Comparison of ENCODE assay signal across 15 cellular contexts in the genomic region with DNA sequence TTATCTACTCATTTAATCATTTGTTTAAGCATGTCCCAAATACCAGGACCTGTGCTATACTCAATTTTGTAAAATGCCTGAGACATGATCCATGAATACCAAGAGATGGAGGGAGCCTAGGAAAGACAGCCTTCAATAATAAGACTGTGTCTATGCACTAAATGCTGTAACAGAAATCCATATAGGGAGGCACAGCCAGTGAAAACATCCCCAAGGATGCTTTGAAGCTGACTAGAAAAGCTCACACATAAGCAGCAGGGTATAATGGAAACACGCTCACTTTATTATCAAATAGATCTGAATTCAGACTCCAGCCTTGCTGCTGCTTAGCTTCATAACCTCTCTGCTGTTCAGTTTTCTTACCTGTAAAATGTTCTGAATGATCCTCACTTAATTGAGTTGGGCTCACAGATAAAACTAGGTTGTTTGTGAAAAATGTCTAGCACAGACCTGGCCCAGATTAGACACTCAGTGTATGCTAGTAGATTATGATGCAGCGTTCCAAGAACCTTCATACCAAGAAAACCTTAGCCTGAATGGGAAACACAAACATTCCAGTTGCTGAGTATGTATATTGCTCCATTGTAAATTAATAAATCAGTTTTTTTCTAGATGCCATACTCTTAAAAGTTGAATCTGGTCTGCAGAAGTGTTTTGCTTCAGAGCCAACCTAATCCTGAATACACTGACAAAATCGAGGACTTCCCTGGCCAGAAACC. TPM values are rescaled to one million over a fixed set of nuclear protein-coding genes. Genes with fewer than 3 reads are reported as not detected.
DNase-seq lines count a peak whose midpoint lies in the region; ATAC-seq and TF ChIP-seq lines count a peak whose summit lies in the region.
"Had no signal": no experiment of that assay in that cellular context is flagged by ENCODE, and none has a peak within 500 bp of the region (broad histone marks: within the 10 kb centered on the region; RNA-seq: fewer than 3 reads in every experiment).

No MANE protein-coding gene starts in this region.

- no peak overlapping the region for H2AFZ ChIP-seq in PC-9

- H3K36me3 ChIP-seq in PC-9 (ENCODE audit: low read depth): no peaks in the 10 kb centered on the region
- no peaks in the 10 kb centered on the region for H3K36me3 ChIP-seq in breast epithelium
- no peaks in the 10 kb centered on the region for H3K36me3 ChIP-seq in tibial nerve
- no peaks in the 10 kb centered on the region for H3K36me3 ChIP-seq in body of pancreas (replicated peaks in 1 of 2; ENCODE audit: insufficient read depth in 1 of 2, low read depth in 2 of 2)
- H3K36me3 ChIP-seq: prostate gland, SJCRH30 had no signal

- intact Hi-C loops in PC-9 (cut with micrococcal nuclease; ENCODE audit: unreplicated experiment): no loop called here
- intact Hi-C loops in breast epithelium (cut with DNase I; ENCODE audit: low total_unique reads): no loop called here
- intact Hi-C loops in CD4-positive, alpha-beta T cell (cut with DNase I, micrococcal nuclease): no loop called here
- intact Hi-C loops in body of pancreas (cut with DNase I): no loop called here

- H3K4me3 ChIP-seq in PC-9: no peak overlapping the region
- H3K4me3 ChIP-seq in breast epithelium: no peak overlapping the region
- H3K4me3 ChIP-seq in tibial nerve: no peak overlapping the region
- H3K4me3 ChIP-seq in body of pancreas: no peak overlapping the region
- H3K4me3 ChIP-seq: prostate gland, SJCRH30 had no signal

- no peak overlapping the region for H3K4me3 Mint-ChIP-seq in CD4-positive, alpha-beta T cell
- H3K4me3 Mint-ChIP-seq: activated CD4-positive, alpha-beta T cell treated with anti-CD3 and anti-CD28 coated beads, Interleukin-2, amount 10 ng/mL, durations not matched to agents 7 days and 5 days had no signal

- CTCF ChIA-PET in PC-9 (lab: Charles Lee): no interaction called here
- CTCF ChIA-PET in CD4-positive, alpha-beta T cell (lab: Charles Lee): no interaction called here

- H3K36me3 Mint-ChIP-seq in CD4-positive, alpha-beta T cell (ENCODE audit: low read depth): no peaks in the 10 kb centered on the region

- no peaks in the 10 kb centered on the region for H3K9me3 ChIP-seq in PC-9 (ENCODE audit: insufficient read depth, low read depth)
- H3K9me3 ChIP-seq in breast epithelium: no peaks in the 10 kb centered on the region
- no peaks in the 10 kb centered on the region for H3K9me3 ChIP-seq in tibial nerve
- no peaks in the 10 kb centered on the region for H3K9me3 ChIP-seq in CD4-positive, alpha-beta T cell (ENCODE audit: control insufficient read depth, low read length)
- H3K9me3 ChIP-seq in body of pancreas: no peaks in the 10 kb centered on the region
- H3K9me3 ChIP-seq: prostate gland, SJCRH30 had no signal

- H3K27ac ChIP-seq in PC-9 (peak overlapping the region; percentile 87), breast epithelium (peak overlapping the region; percentile 48), layer of hippocampus (ENCODE audit: low read depth, low read length) (peak overlapping the region; percentile 90), tibial nerve (peak overlapping the region in 3 of 4 donors; percentile 63 to 96 (median 84)), body of pancreas (peak overlapping the region in 1 of 4 donors; percentile 15)
- H3K27ac ChIP-seq in CD4-positive, alpha-beta T cell (ENCODE audit: low read depth, low read length): no peak overlapping the region
- H3K27ac ChIP-seq: KMS-11, prostate gland, SJCRH30 had no signal

- H3K27me3 ChIP-seq in PC-9 (ENCODE audit: insufficient read depth, low read depth) (no peaks in the 10 kb centered on the region), breast epithelium (no peaks in the 10 kb centered on the region), layer of hippocampus (ENCODE audit: control insufficient read depth, insufficient read depth, low read length) (no peaks in the 10 kb centered on the region), tibial nerve (no peaks in the 10 kb centered on the region), body of pancreas (no peaks in the 10 kb centered on the region)
- peaks cover 36% of the 10 kb centered on the region for H3K27me3 ChIP-seq in CD4-positive, alpha-beta T cell (ENCODE audit: control insufficient read depth, insufficient read depth, low read length)
- H3K27me3 ChIP-seq: SJCRH30 had no signal

- no peaks in the 10 kb centered on the region for H4K20me1 ChIP-seq in PC-9 (ENCODE audit: insufficient read depth)

- peaks cover 57% of the 10 kb centered on the region for H3K27me3 Mint-ChIP-seq in CD4-positive, alpha-beta T cell

- peaks cover 34% of the 10 kb centered on the region for H3F3A ChIP-seq in PC-9 (ENCODE audit: insufficient read depth, low read depth)

- TF ChIP-seq CTCF in PC-9 (conservative IDR thresholded peaks at IDR 0.05): no peak
- TF ChIP-seq CTCF in breast epithelium (IDR thresholded peaks at IDR 0.05): no peak
- no peak for TF ChIP-seq CTCF in tibial nerve (IDR thresholded peaks at IDR 0.05)
- TF ChIP-seq CTCF in CD4-positive, alpha-beta T cell (IDR thresholded peaks at IDR 0.05): no peak
- no peak for TF ChIP-seq CTCF in body of pancreas (IDR thresholded peaks at IDR 0.05)

- WGBS in tibial nerve, 2 donors: 88 to 89% methylated on average over 3 of the region's 3 CpGs
- WGBS in body of pancreas, 2 donors: 73 to 80% methylated on average over 3 of the region's 3 CpGs

- H3K27ac Mint-ChIP-seq in CD4-positive, alpha-beta T cell: no peak overlapping the region
- H3K27ac Mint-ChIP-seq: activated CD4-positive, alpha-beta T cell treated with anti-CD3 and anti-CD28 coated beads, Interleukin-2, amount 10 ng/mL, durations not matched to agents 7 days and 5 days; activated naive CD4-positive, alpha-beta T cell treated with anti-CD3 and anti-CD28 coated beads, Interleukin-2, amount 50 U/mL, for 72 hours had no signal

- TF ChIP-seq POLR2A in breast epithelium (IDR thresholded peaks at IDR 0.05) (no peak), tibial nerve (IDR thresholded peaks at IDR 0.05) (no peak), body of pancreas (IDR thresholded peaks at IDR 0.05) (no peak)

- no peaks in the 10 kb centered on the region for H3K9me2 ChIP-seq in PC-9 (ENCODE audit: insufficient read depth)

- POLR2A ChIA-PET in PC-9 (lab: Charles Lee; ENCODE audit: unreplicated experiment): no interaction called here
- POLR2A ChIA-PET in CD4-positive, alpha-beta T cell (lab: Charles Lee): interaction anchor here (0.7 kb wide), 1 partner anchor 1427 kb away, joined by 3 read pairs; no protein-coding TSS in a partner anchor

- H3K4me1 Mint-ChIP-seq in CD4-positive, alpha-beta T cell (ENCODE audit: low read depth): peaks cover 9% of the 10 kb centered on the region

- DNase-seq in PC-9 (no peak), breast epithelium (ENCODE audit: low spot score in 2 of 2) (no peak), tibial nerve (ENCODE audit: low spot score in 2 of 2) (no peak), body of pancreas (no peak), left lobe of liver (ENCODE audit: low spot score) (no peak)
- DNase-seq in CD4-positive, alpha-beta T cell: no peak
- DNase-seq: activated CD4-positive, alpha-beta T cell treated with anti-CD3 and anti-CD28 coated beads, Interleukin-2, amount 10 ng/mL, durations not matched to agents 7 days and 5 days; activated T-cell treated with anti-CD3 and anti-CD28 coated beads for 4 hours; NCI-H1436; stimulated activated CD4-positive, alpha-beta T cell treated with anti-CD3 and anti-CD28 coated beads, Interleukin-15, amount 100 ng/mL, for 24 hours had no signal

- H3K9me3 Mint-ChIP-seq in CD4-positive, alpha-beta T cell: no peaks in the 10 kb centered on the region
- H3K9me3 Mint-ChIP-seq: activated CD4-positive, alpha-beta T cell treated with anti-CD3 and anti-CD28 coated beads, Interleukin-2, amount 10 ng/mL, durations not matched to agents 7 days and 5 days; activated naive CD4-positive, alpha-beta T cell treated with anti-CD3 and anti-CD28 coated beads, Interleukin-2, amount 50 U/mL, for 72 hours had no signal

- peak overlapping the region; percentile 65 for H3K4me2 ChIP-seq in PC-9
- H3K4me2 ChIP-seq: KMS-11 had no signal

- no peak for TF ChIP-seq EP300 in tibial nerve (IDR thresholded peaks at IDR 0.05)

- ATAC-seq in CD4-positive, alpha-beta T cell (ENCODE audit: poor library complexity): no peak
- no peak for ATAC-seq in body of pancreas
- no peak for ATAC-seq in left lobe of liver
- ATAC-seq: activated naive CD4-positive, alpha-beta T cell treated with anti-CD3 and anti-CD28 coated beads, Interleukin-2, amount 50 U/mL, for 72 hours had no signal

- H3K79me2 ChIP-seq in PC-9 (ENCODE audit: low read depth): peaks cover 3% of the 10 kb centered on the region

- BruUV-seq in PC-9 (replicated peaks; lab: Mats Ljungman, UMichigan): no TSS peak

- H3K4me1 ChIP-seq in PC-9 (replicated peaks; ENCODE audit: insufficient read depth) (peaks cover 32% of the 10 kb centered on the region), breast epithelium (no peaks in the 10 kb centered on the region), tibial nerve (peaks cover 0 to 55% (median 12%) of the 10 kb centered on the region in 4 donors), body of pancreas (peaks cover 20% of the 10 kb centered on the region)
- H3K4me1 ChIP-seq: prostate gland had no signal

RNA-seq across cellular contexts. Expression of a gene that starts 3.7 kb away (rescaled TPM):
- 31.2 and 33.4 TPM in 2 replicates for total RNA-seq in PC-9 (2021)
- total RNA-seq in breast epithelium: 10 to 100 TPM; 18.6 to 72.5 (median 40.0) TPM
- total RNA-seq in tibial nerve: 10 to 100 TPM; 29.9 to 86.3 (median 54.8) TPM
- total RNA-seq in CD4-positive, alpha-beta T cell: under 1 TPM in 1 of 2 experiments, not detected in 1; 0.31 TPM
- total RNA-seq in body of pancreas: 10 to 100 TPM; 20.0 to 44.2 TPM
- total RNA-seq in left lobe of liver: 1.9 TPM
- total RNA-seq: activated CD4-positive, alpha-beta T cell treated with anti-CD3 and anti-CD28 coated beads, Interleukin-2, amount 10 ng/mL, durations not matched to agents 7 days and 5 days had no signal

RNA-seq across cellular contexts. Expression of a gene that starts 34.5 kb away (rescaled TPM):
- total RNA-seq in PC-9 (2021) (4.2 and 5.5 TPM in 2 replicates), breast epithelium (1 to 10 TPM; 1.8 to 5.9 (median 5.1) TPM), tibial nerve (1 to 10 TPM; 1.2 to 9.8 (median 3.0) TPM), body of pancreas (1 to 10 TPM; 1.3 to 3.0 TPM), left lobe of liver (0.93 TPM)
- total RNA-seq in CD4-positive, alpha-beta T cell: not detected
- total RNA-seq: activated CD4-positive, alpha-beta T cell treated with anti-CD3 and anti-CD28 coated beads, Interleukin-2, amount 10 ng/mL, durations not matched to agents 7 days and 5 days had no signal

RNA-seq across cellular contexts. Expression of a gene that starts 34.9 kb away (rescaled TPM):
- total RNA-seq in PC-9 (2021) (6.2 and 6.3 TPM in 2 replicates), breast epithelium (10 to 100 TPM in 1 of 3 donors, 1 to 10 TPM in 2; 6.7 to 13.3 (median 9.5) TPM), tibial nerve (10 to 100 TPM in 2 of 4 donors, 1 to 10 TPM in 2; 8.8 to 11.1 (median 9.5) TPM), body of pancreas (1 to 10 TPM; 3.0 to 7.3 TPM), left lobe of liver (0.25 TPM)
- total RNA-seq in CD4-positive, alpha-beta T cell: under 1 TPM; 0.39 to 0.49 TPM
- total RNA-seq: activated CD4-positive, alpha-beta T cell treated with anti-CD3 and anti-CD28 coated beads, Interleukin-2, amount 10 ng/mL, durations not matched to agents 7 days and 5 days; activated naive CD4-positive, alpha-beta T cell treated with anti-CD3 and anti-CD28 coated beads, Interleukin-2, amount 50 U/mL, for 72 hours had no signal
